10 cellular contexts compared by ENCODE assay signal in genomic region chrX:14936561-14936960, GRCh38.
DNase-seq lines count a peak whose midpoint lies in the region; ATAC-seq and TF ChIP-seq lines count a peak whose summit lies in the region.
"Had no signal": no experiment of that assay in that cellular context is flagged by ENCODE, and none has a peak within 500 bp of the region (broad histone marks: within the 10 kb centered on the region; RNA-seq: fewer than 3 reads in every experiment).

No MANE protein-coding gene starts in this region.

- H3K4me1 ChIP-seq in uterus = no peaks in the 10 kb centered on the region

- H3K36me3 ChIP-seq in uterus = no peaks in the 10 kb centered on the region

- peak; percentile 0 for DNase-seq in SKM-1 treated with dmso at 0.1 percent for 144 hours (lab: John Stamatoyannopoulos, UW; ENCODE audit: unreplicated experiment)
- no peak for DNase-seq in SKM-1 (lab: John Stamatoyannopoulos, UW; ENCODE audit: unreplicated experiment)
- peak; percentile 58 for DNase-seq in OCI-M1 (lab: John Stamatoyannopoulos, UW)
- peak; percentile 26 for DNase-seq in fibroblast of gingiva (ENCODE audit: low read depth)
- DNase-seq in uterus = peak; percentile 35 to 61
- DNase-seq in NCI-H2029 (lab: John Stamatoyannopoulos, UW) = no peak
- DNase-seq: activated CD4-positive, alpha-beta T cell treated with anti-CD3 and anti-CD28 coated beads for 1 hour; NCI-H2171 treated with DMSO at 0.1 percent for 48 hours had no signal

- no peak overlapping the region for H3K4me3 ChIP-seq in uterus

- no peaks in the 10 kb centered on the region for H3K27me3 ChIP-seq in uterus

- ATAC-seq in HG03039 (IDR thresholded peaks at IDR 0.05; ENCODE audit: unreplicated experiment) (no peak), HG03460 (IDR thresholded peaks at IDR 0.05; ENCODE audit: unreplicated experiment) (no peak)

- no peaks in the 10 kb centered on the region for H3K9me3 ChIP-seq in uterus

- no peak for TF ChIP-seq POLR2A in uterus (IDR thresholded peaks at IDR 0.05)

- peak overlapping the region; percentile 46 to 53 for H3K27ac ChIP-seq in uterus

- intact Hi-C loops in uterus (cut with DNase I; ENCODE audit: low total_unique reads) = no loop called here

- no peak for TF ChIP-seq CTCF in uterus (IDR thresholded peaks at IDR 0.05)

Comparison
In these comparisons a context has a peak if more than half of its experiments do, and no peak if none do; other contexts are left out.
1. DNase-seq: peak in SKM-1 treated with dmso at 0.1 percent for 144 hours (single experiment), OCI-M1 (single experiment), fibroblast of gingiva (single experiment) and uterus (2 of 2); none in SKM-1 (single experiment) and NCI-H2029 (single experiment).